Comparison of ENCODE assay signal across 8 cellular contexts in genomic region chr5:112738180-112738560, GRCh38. TPM values are rescaled to one million over a fixed set of nuclear protein-coding genes. Genes with fewer than 3 reads are reported as not detected.
A peak's percentile ranks its signal among the peaks of the same experiment; 100 is the strongest.
DNase-seq lines count a peak whose midpoint lies in the region; ATAC-seq and TF ChIP-seq lines count a peak whose summit lies in the region.

No MANE protein-coding gene starts in this region.

- no peaks in the 10 kb centered on the region for H3K27me3 Mint-ChIP-seq in dendritic cell treated with granulocyte-macrophage colony-stimulating factor and Interleukin-4, amounts not matched to agents 40 ng/mL and 50 ng/mL, for 4 days
- no peaks in the 10 kb centered on the region for H3K27me3 Mint-ChIP-seq in type B pancreatic cell

- DNase-seq in DMS 273 (lab: John Stamatoyannopoulos, UW; ENCODE audit: unreplicated experiment) (peak; percentile 61), DMS 273 treated with DMSO at 0.1 percent for 48 hours (lab: John Stamatoyannopoulos, UW) (no peak), OCI-M1 (lab: John Stamatoyannopoulos, UW) (peak; percentile 66), lung microvascular endothelial cell (ENCODE audit: low read depth in 2 of 2) (peak; percentile 23 to 35), type B pancreatic cell (ENCODE audit: extremely low spot score, unreplicated experiment) (no peak), globus pallidus (ENCODE audit: low spot score) (no peak)

- intact Hi-C loops in dendritic cell treated with granulocyte-macrophage colony-stimulating factor and Interleukin-4, amounts not matched to agents 40 ng/mL and 50 ng/mL, for 4 days (cut with micrococcal nuclease) = no loop called here

- H3K4me1 Mint-ChIP-seq in dendritic cell treated with granulocyte-macrophage colony-stimulating factor and Interleukin-4, amounts not matched to agents 40 ng/mL and 50 ng/mL, for 4 days (ENCODE audit: low read depth) = peaks cover 22% of the 10 kb centered on the region
- peaks cover 16% of the 10 kb centered on the region for H3K4me1 Mint-ChIP-seq in type B pancreatic cell (ENCODE audit: unreplicated experiment)

- ATAC-seq in HG02642 (IDR thresholded peaks at IDR 0.05; ENCODE audit: poor library complexity, unreplicated experiment) = peak; percentile 16

- H3K4me3 Mint-ChIP-seq in dendritic cell treated with granulocyte-macrophage colony-stimulating factor and Interleukin-4, amounts not matched to agents 40 ng/mL and 50 ng/mL, for 4 days = peak overlapping the region; percentile 85
- H3K4me3 Mint-ChIP-seq in type B pancreatic cell = peak overlapping the region; percentile 98

- peaks cover 18% of the 10 kb centered on the region for H3K36me3 Mint-ChIP-seq in dendritic cell treated with granulocyte-macrophage colony-stimulating factor and Interleukin-4, amounts not matched to agents 40 ng/mL and 50 ng/mL, for 4 days (ENCODE audit: low read depth)
- peaks cover 12% of the 10 kb centered on the region for H3K36me3 Mint-ChIP-seq in type B pancreatic cell

- TF ChIP-seq CTCF in type B pancreatic cell (conservative IDR thresholded peaks at IDR 0.05) = no peak

- peak overlapping the region; percentile 84 for H3K27ac Mint-ChIP-seq in dendritic cell treated with granulocyte-macrophage colony-stimulating factor and Interleukin-4, amounts not matched to agents 40 ng/mL and 50 ng/mL, for 4 days
- peak overlapping the region; percentile 47 for H3K27ac Mint-ChIP-seq in type B pancreatic cell

- H3K9me3 Mint-ChIP-seq in dendritic cell treated with granulocyte-macrophage colony-stimulating factor and Interleukin-4, amounts not matched to agents 40 ng/mL and 50 ng/mL, for 4 days = no peaks in the 10 kb centered on the region
- no peaks in the 10 kb centered on the region for H3K9me3 Mint-ChIP-seq in type B pancreatic cell

RNA-seq across cellular contexts. Expression of gene APC, which starts 0.5 kb away (rescaled TPM):
- total RNA-seq in lung microvascular endothelial cell = 38.4 and 62.9 TPM in 2 replicates
- total RNA-seq in type B pancreatic cell (ENCODE audit: low replicate concordance) = 47.7 and 48.6 TPM in 2 replicates

Comparison
In these comparisons a context has a peak if more than half of its experiments do, and no peak if none do; other contexts are left out.
1. DNase-seq: peak in DMS 273 (single experiment), OCI-M1 (single experiment) and lung microvascular endothelial cell (2 of 2); none in DMS 273 treated with DMSO at 0.1 percent for 48 hours (single experiment), type B pancreatic cell (single experiment) and globus pallidus (single experiment).